ENCODE assay signal across 1 cellular context in genomic region chr2:173963817-173964564, GRCh38.
A peak's percentile ranks its signal among the peaks of the same experiment; 100 is the strongest.
TF ChIP-seq lines count a peak whose summit lies in the region.

No MANE protein-coding gene starts in this region.

TF ChIP-seq in WTC11, 78 proteins besides CTCF, POLR2A, EP300 and RAD21 (continued from another document):
- TF ChIP-seq ELF4 (CRISPR knock-in tag; IDR thresholded peaks at IDR 0.05; ENCODE audit: low read depth), result no peak
- TF ChIP-seq FOXJ3 (CRISPR knock-in tag; IDR thresholded peaks at IDR 0.05; ENCODE audit: borderline replicate concordance), result no peak
- no peak for TF ChIP-seq EMX1 (CRISPR knock-in tag; IDR thresholded peaks at IDR 0.05)
- no peak for TF ChIP-seq IRF1 (CRISPR knock-in tag; IDR thresholded peaks at IDR 0.05)
- no peak for TF ChIP-seq ATF6 (CRISPR knock-in tag; IDR thresholded peaks at IDR 0.05)
- peak; percentile 4; the same call in 1 of the 2 replicates for TF ChIP-seq FOXK1 (CRISPR knock-in tag; IDR thresholded peaks at IDR 0.05)
- TF ChIP-seq PRDM15 (CRISPR knock-in tag; IDR thresholded peaks at IDR 0.05), result no peak
- no peak for TF ChIP-seq HMGA2 (CRISPR knock-in tag; IDR thresholded peaks at IDR 0.05)
- no peak for TF ChIP-seq AFF4 (CRISPR knock-in tag; IDR thresholded peaks at IDR 0.05; ENCODE audit: borderline replicate concordance)
- TF ChIP-seq SMAD3 (CRISPR knock-in tag; IDR thresholded peaks at IDR 0.05; ENCODE audit: borderline replicate concordance), result no peak
- no peak for TF ChIP-seq OVOL2 (CRISPR knock-in tag; IDR thresholded peaks at IDR 0.05; ENCODE audit: borderline replicate concordance)
- TF ChIP-seq SMAD4 (CRISPR knock-in tag; IDR thresholded peaks at IDR 0.05), result no peak
- no peak for TF ChIP-seq ZBTB21 (CRISPR knock-in tag; IDR thresholded peaks at IDR 0.05; ENCODE audit: borderline replicate concordance)
- TF ChIP-seq NR1H2 (CRISPR knock-in tag; IDR thresholded peaks at IDR 0.05), result no peak
- TF ChIP-seq NFYB (CRISPR knock-in tag; conservative IDR thresholded peaks at IDR 0.05; ENCODE audit: low read depth), result no peak
- TF ChIP-seq NFE2L1 (CRISPR knock-in tag; IDR thresholded peaks at IDR 0.05), result no peak
- TF ChIP-seq E2F5 (CRISPR knock-in tag; IDR thresholded peaks at IDR 0.05), result peak; percentile 87; the same call in 1 of the 2 replicates
- TF ChIP-seq JUN (CRISPR knock-in tag; IDR thresholded peaks at IDR 0.05), result 0 out of 2 replicates have a peak, but pooled peaks have one; percentile 50
- no peak for TF ChIP-seq NFATC4 (CRISPR knock-in tag; IDR thresholded peaks at IDR 0.05)
- TF ChIP-seq MXD4 (CRISPR knock-in tag; IDR thresholded peaks at IDR 0.05; ENCODE audit: borderline replicate concordance), result no peak
- no peak for TF ChIP-seq GTF2I (CRISPR knock-in tag; conservative IDR thresholded peaks at IDR 0.05)
- TF ChIP-seq ZNF416 (CRISPR knock-in tag; IDR thresholded peaks at IDR 0.05), result no peak
- TF ChIP-seq ATF1 (CRISPR knock-in tag; IDR thresholded peaks at IDR 0.05), result no peak
- no peak for TF ChIP-seq ZBTB43 (CRISPR knock-in tag; IDR thresholded peaks at IDR 0.05)
- TF ChIP-seq E2F1 (CRISPR knock-in tag; IDR thresholded peaks at IDR 0.05), result no peak
- peak; percentile 56; the same call in 1 of the 2 replicates for TF ChIP-seq TEAD1 (CRISPR knock-in tag; IDR thresholded peaks at IDR 0.05)
- TF ChIP-seq ZNF671 (CRISPR knock-in tag; IDR thresholded peaks at IDR 0.05), result no peak
- TF ChIP-seq USF2 (CRISPR knock-in tag; IDR thresholded peaks at IDR 0.05), result no peak
- no peak for TF ChIP-seq CDX4 (CRISPR knock-in tag; IDR thresholded peaks at IDR 0.05; ENCODE audit: borderline replicate concordance)
- no peak for TF ChIP-seq ZSCAN18 (CRISPR knock-in tag; IDR thresholded peaks at IDR 0.05)
- no peak for TF ChIP-seq MLX (CRISPR knock-in tag; IDR thresholded peaks at IDR 0.05)
- TF ChIP-seq USF1 (CRISPR knock-in tag; IDR thresholded peaks at IDR 0.05), result no peak
- no peak for TF ChIP-seq RELA (CRISPR knock-in tag; IDR thresholded peaks at IDR 0.05; ENCODE audit: borderline replicate concordance)
